In the genomic region with DNA sequence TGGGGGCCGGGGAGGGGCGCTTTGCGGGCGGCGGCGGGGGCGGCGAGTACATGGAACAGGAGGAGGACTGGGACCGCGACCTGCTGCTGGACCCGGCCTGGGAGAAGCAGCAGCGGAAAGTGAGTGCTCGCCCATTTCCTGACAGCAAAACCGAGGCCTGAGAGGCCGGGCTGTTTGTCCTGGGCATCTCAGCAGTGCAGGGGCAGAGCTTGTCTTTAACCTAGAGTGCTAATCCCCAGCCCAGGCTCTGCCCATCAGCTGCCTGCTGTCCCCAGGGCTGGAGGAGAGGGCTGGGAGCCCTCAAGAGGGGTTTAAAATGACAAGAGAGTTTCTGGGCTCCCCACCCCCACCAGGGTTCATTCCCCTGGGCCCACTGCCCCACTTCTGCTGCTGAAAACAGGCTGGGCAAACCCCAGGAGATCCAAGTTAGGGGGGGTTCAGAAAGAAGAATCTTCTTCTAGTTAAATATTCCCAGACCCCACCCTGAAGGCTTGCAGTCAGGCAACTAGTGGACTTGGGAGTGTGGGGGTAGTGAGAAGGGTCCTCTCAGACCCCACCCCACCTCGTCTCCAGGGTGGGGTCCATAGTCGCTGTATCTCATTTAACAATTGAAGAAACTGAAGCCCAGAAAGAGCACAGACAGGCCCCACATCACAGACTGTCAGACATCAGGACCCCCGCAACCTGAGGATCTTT, we compare ENCODE assay signal across 9 cellular contexts. TPM values are rescaled to one million over a fixed set of nuclear protein-coding genes. Genes with fewer than 3 reads are reported as not detected.
DNase-seq lines count a peak whose midpoint lies in the region; ATAC-seq and TF ChIP-seq lines count a peak whose summit lies in the region.
"Had no signal": no experiment of that assay in that cellular context is flagged by ENCODE, and none has a peak within 500 bp of the region (broad histone marks: within the 10 kb centered on the region; RNA-seq: fewer than 3 reads in every experiment).

No MANE protein-coding gene starts in this region.

- DNase-seq in GM10266 (ENCODE audit: extremely low spot score) (peak; percentile 25), coronary artery (ENCODE audit: low spot score) (no peak), substantia nigra (lab: John Stamatoyannopoulos, UW) (no peak), GM03348 (ENCODE audit: low spot score) (no peak), T1000 (lab: John Stamatoyannopoulos, UW) (no peak)
- DNase-seq: NCI-H1417 had no signal

- H3K36me3 ChIP-seq in parathyroid adenoma (ENCODE audit: control insufficient read depth, insufficient read depth, low read length), result no peaks in the 10 kb centered on the region

- ATAC-seq in HG02610 (IDR thresholded peaks at IDR 0.05; ENCODE audit: unreplicated experiment), result no peak

- H3K79me2 ChIP-seq in parathyroid adenoma, result no peaks in the 10 kb centered on the region

- H3K4me3 ChIP-seq in coronary artery (peak overlapping the region; percentile 97), parathyroid adenoma (ENCODE audit: low read depth, low read length) (no peak overlapping the region)

- H3K4me3 Mint-ChIP-seq in IgD-negative memory B cell, result peak overlapping the region; percentile 84 to 94 (median 92)

- no peaks in the 10 kb centered on the region for H3K9me3 ChIP-seq in parathyroid adenoma (ENCODE audit: control insufficient read depth, low read length)

- H3K9me3 Mint-ChIP-seq in IgD-negative memory B cell, result no peaks in the 10 kb centered on the region

- H3K27me3 Mint-ChIP-seq in IgD-negative memory B cell, result no peaks in the 10 kb centered on the region

- H3K9ac ChIP-seq in parathyroid adenoma, result no peak overlapping the region

- peaks cover 6% of the 10 kb centered on the region for H3K4me1 ChIP-seq in parathyroid adenoma

- peaks cover 24 to 27% (median 25%) of the 10 kb centered on the region in 3 donors for H3K4me1 Mint-ChIP-seq in IgD-negative memory B cell

- H3K27ac ChIP-seq in coronary artery (peak overlapping the region in 1 of 2 donors; percentile 89), parathyroid adenoma (peak overlapping the region; percentile 4), substantia nigra (ENCODE audit: low read depth, low read length, poor library complexity, severe bottlenecking) (no peak overlapping the region)

- H2AFZ ChIP-seq in parathyroid adenoma, result peak overlapping the region; percentile 87

- H3K4me2 ChIP-seq in parathyroid adenoma (ENCODE audit: low read length), result no peak overlapping the region

- H3K27ac Mint-ChIP-seq in IgD-negative memory B cell, result peak overlapping the region in 2 of 3 donors; percentile 61 to 95

- no peak for TF ChIP-seq CTCF in GM10266 (IDR thresholded peaks at IDR 0.05; ENCODE audit: control insufficient read depth, insufficient read depth, low read depth, missing control alignments)
- no peak for TF ChIP-seq CTCF in coronary artery (IDR thresholded peaks at IDR 0.05)
- no peak for TF ChIP-seq CTCF in parathyroid adenoma (IDR thresholded peaks at IDR 0.05)

- no peaks in the 10 kb centered on the region for H3K27me3 ChIP-seq in parathyroid adenoma (ENCODE audit: control insufficient read depth, insufficient read depth, low read length)

- H3K36me3 Mint-ChIP-seq in IgD-negative memory B cell, result peaks cover 4% of the 10 kb centered on the region

RNA-seq across cellular contexts. Expression of a gene that starts 0.4 kb away (rescaled TPM):
- not detected for polyA plus RNA-seq in IgD-negative memory B cell

RNA-seq across cellular contexts. Expression of a gene that starts 1.3 kb away (rescaled TPM):
- polyA plus RNA-seq in IgD-negative memory B cell, result 21.6 TPM

RNA-seq across cellular contexts. Expression of a gene that starts 21.3 kb away (rescaled TPM):
- polyA plus RNA-seq in IgD-negative memory B cell, result 7.0 TPM

RNA-seq across cellular contexts. Expression of a gene that starts 36.7 kb away (rescaled TPM):
- polyA plus RNA-seq in IgD-negative memory B cell, result 10.3 TPM

RNA-seq across cellular contexts. Expression of a gene that starts 45.7 kb away (rescaled TPM):
- not detected for polyA plus RNA-seq in IgD-negative memory B cell
